13 cellular contexts compared by ENCODE assay signal in the genomic region with DNA sequence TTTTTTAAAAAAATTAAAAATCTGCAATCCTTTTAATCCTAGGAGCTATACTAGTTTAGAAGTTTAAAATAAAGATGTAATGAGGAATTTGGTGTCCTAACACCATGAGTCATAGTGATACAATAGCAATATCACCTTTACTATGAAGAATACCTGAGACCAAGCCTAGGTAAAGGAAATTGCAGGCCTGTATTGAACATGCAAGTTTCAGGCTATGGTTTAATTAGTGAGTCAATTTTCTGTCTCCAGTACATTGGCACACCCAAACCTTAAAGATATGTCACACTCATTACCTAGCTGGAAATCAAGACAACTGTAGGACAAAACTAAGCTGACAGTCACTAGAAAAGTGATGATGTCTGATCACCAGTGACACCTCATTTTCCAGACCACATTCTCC. TPM values are rescaled to one million over a fixed set of nuclear protein-coding genes. Genes with fewer than 3 reads are reported as not detected.
DNase-seq lines count a peak whose midpoint lies in the region; ATAC-seq, FAIRE-seq and TF ChIP-seq lines count a peak whose summit lies in the region.
"Not testable (repeated sequence)": the region's sequence is repeated elsewhere in the genome, so short reads cannot be mapped to it uniquely, and the experiment has no call there.
"Had no signal": no experiment of that assay in that cellular context is flagged by ENCODE, and none has a peak within 500 bp of the region (broad histone marks: within the 10 kb centered on the region; RNA-seq: fewer than 3 reads in every experiment).

No MANE protein-coding gene starts in this region.

- H3K4me1 Mint-ChIP-seq in activated CD4-positive, alpha-beta memory T cell treated with anti-CD3 and anti-CD28 coated beads for 36 hours (ENCODE audit: low read depth) = peaks cover 48% of the 10 kb centered on the region
- H3K4me1 Mint-ChIP-seq in activated naive CD4-positive, alpha-beta T cell treated with anti-CD3 and anti-CD28 coated beads for 36 hours (ENCODE audit: low read depth) = peaks cover 45% of the 10 kb centered on the region
- peaks cover 55% of the 10 kb centered on the region for H3K4me1 Mint-ChIP-seq in stimulated activated naive CD8-positive, alpha-beta T cell treated with anti-CD3 and anti-CD28 coated beads, Interleukin-15, Interleukin-2, amounts not matched to agents 100 ng/mL and 50 ng/mL, for 24 hours (ENCODE audit: low read depth)

- H3K4me3 ChIP-seq in PC-9; bronchial epithelial cell (ENCODE audit: low read depth, low read length); mucosa of rectum (ENCODE audit: low read length in 2 of 2): not testable (repeated sequence)

- H3K27me3 Mint-ChIP-seq in activated CD4-positive, alpha-beta memory T cell treated with anti-CD3 and anti-CD28 coated beads for 36 hours; activated naive CD4-positive, alpha-beta T cell treated with anti-CD3 and anti-CD28 coated beads for 36 hours (ENCODE audit: low read depth); stimulated activated naive CD8-positive, alpha-beta T cell treated with anti-CD3 and anti-CD28 coated beads, Interleukin-15, Interleukin-2, amounts not matched to agents 100 ng/mL and 50 ng/mL, for 24 hours: not testable (repeated sequence)

- TF ChIP-seq CTCF in D721Med (IDR thresholded peaks at IDR 0.05; ENCODE audit: insufficient read depth, missing control alignments); PC-9 (conservative IDR thresholded peaks at IDR 0.05); bronchial epithelial cell (IDR thresholded peaks at IDR 0.05; ENCODE audit: insufficient read depth, low read length, severe bottlenecking): not testable (repeated sequence)

- intact Hi-C loops in PC-9 (cut with micrococcal nuclease; ENCODE audit: unreplicated experiment) = loop anchor here (10.0 kb wide), 1 partner anchor 608 kb away; no protein-coding TSS in a partner anchor
- intact Hi-C loops in activated CD4-positive, alpha-beta memory T cell treated with anti-CD3 and anti-CD28 coated beads for 36 hours (cut with micrococcal nuclease); activated naive CD4-positive, alpha-beta T cell treated with anti-CD3 and anti-CD28 coated beads for 36 hours (cut with micrococcal nuclease): not testable (repeated sequence)

- peak; percentile 6 for FAIRE-seq in D721Med (lab: Jason Lieb, UNC)
- FAIRE-seq in bronchial epithelial cell (lab: Jason Lieb, UNC) = peak; percentile 98

- CTCF ChIA-PET in PC-9 (lab: Charles Lee) = interaction anchor here (1.1 kb wide), 1 partner anchor 91 kb away, joined by 3 read pairs; no protein-coding TSS in a partner anchor
- CTCF ChIA-PET in activated CD4-positive, alpha-beta memory T cell treated with anti-CD3 and anti-CD28 coated beads for 36 hours (lab: Charles Lee) = interaction anchor here (0.6 kb wide), 1 partner anchor 90 kb away, joined by 3 read pairs; no protein-coding TSS in a partner anchor
- CTCF ChIA-PET in activated naive CD4-positive, alpha-beta T cell treated with anti-CD3 and anti-CD28 coated beads for 36 hours (lab: Charles Lee) = interaction anchor here (1.2 to 4.1 kb wide), 2 partner anchors 28 to 91 kb away, joined by 4 to 20 read pairs; no protein-coding TSS in a partner anchor

- H3K9me2 ChIP-seq in PC-9 (ENCODE audit: insufficient read depth) = not testable (repeated sequence)

- not testable (repeated sequence) for H4K20me1 ChIP-seq in PC-9 (ENCODE audit: insufficient read depth)

- H3F3A ChIP-seq in PC-9 (ENCODE audit: insufficient read depth, low read depth) = peaks cover 58% of the 10 kb centered on the region

- ATAC-seq in esophagus mucosa = peak; percentile 75

- H3K9me3 ChIP-seq in PC-9 (ENCODE audit: insufficient read depth, low read depth); mucosa of rectum (ENCODE audit: control insufficient read depth in 2 of 2, low read length in 2 of 2): not testable (repeated sequence)

- POLR2A ChIA-PET in PC-9 (lab: Charles Lee; ENCODE audit: unreplicated experiment) = interaction anchor here (0.6 to 1.2 kb wide), 3 partner anchors 10 to 631 kb away, joined by 3 to 5 read pairs (median 4); no protein-coding TSS in a partner anchor
- POLR2A ChIA-PET in activated CD4-positive, alpha-beta memory T cell treated with anti-CD3 and anti-CD28 coated beads for 36 hours (lab: Charles Lee) = interaction anchor here (1.5 kb wide), 1 partner anchor 41 kb away, joined by 3 read pairs; no protein-coding TSS in a partner anchor

- not testable (repeated sequence) for DNase-seq in D721Med (ENCODE audit: insufficient read length, low spot score); activated CD4-positive, alpha-beta memory T cell treated with anti-CD3 and anti-CD28 coated beads for 36 hours; activated naive CD4-positive, alpha-beta T cell treated with anti-CD3 and anti-CD28 coated beads for 36 hours
- DNase-seq in PC-9 (peak in 1 of 2 experiments; percentile 90), bronchial epithelial cell (ENCODE audit: low read depth) (peak; percentile 87)

- not testable (repeated sequence) for H3K9me3 Mint-ChIP-seq in activated CD4-positive, alpha-beta memory T cell treated with anti-CD3 and anti-CD28 coated beads for 36 hours; activated naive CD4-positive, alpha-beta T cell treated with anti-CD3 and anti-CD28 coated beads for 36 hours; stimulated activated naive CD8-positive, alpha-beta T cell treated with anti-CD3 and anti-CD28 coated beads, Interleukin-15, Interleukin-2, amounts not matched to agents 100 ng/mL and 50 ng/mL, for 24 hours

- BruUV-seq in PC-9 (replicated peaks; lab: Mats Ljungman, UMichigan) = not testable (repeated sequence)

- H3K27me3 ChIP-seq in PC-9 (ENCODE audit: insufficient read depth, low read depth); bronchial epithelial cell (ENCODE audit: control insufficient read depth, insufficient read depth, low read length); mucosa of rectum (ENCODE audit: control insufficient read depth in 2 of 2, insufficient read depth in 2 of 2, low read length in 2 of 2): not testable (repeated sequence)

- H3K27ac Mint-ChIP-seq in activated CD4-positive, alpha-beta memory T cell treated with anti-CD3 and anti-CD28 coated beads for 36 hours = peak overlapping the region; percentile 53
- peak overlapping the region; percentile 58 for H3K27ac Mint-ChIP-seq in activated naive CD4-positive, alpha-beta T cell treated with anti-CD3 and anti-CD28 coated beads for 36 hours
- H3K27ac Mint-ChIP-seq in stimulated activated naive CD8-positive, alpha-beta T cell treated with anti-CD3 and anti-CD28 coated beads, Interleukin-15, Interleukin-2, amounts not matched to agents 100 ng/mL and 50 ng/mL, for 24 hours = peak overlapping the region; percentile 80

- H3K4me3 Mint-ChIP-seq in activated CD4-positive, alpha-beta memory T cell treated with anti-CD3 and anti-CD28 coated beads for 36 hours; activated naive CD4-positive, alpha-beta T cell treated with anti-CD3 and anti-CD28 coated beads for 36 hours; stimulated activated naive CD8-positive, alpha-beta T cell treated with anti-CD3 and anti-CD28 coated beads, Interleukin-15, Interleukin-2, amounts not matched to agents 100 ng/mL and 50 ng/mL, for 24 hours: not testable (repeated sequence)

- not testable (repeated sequence) for H3K36me3 ChIP-seq in PC-9 (ENCODE audit: low read depth); bronchial epithelial cell (ENCODE audit: control insufficient read depth, insufficient read depth, low read length); mucosa of rectum (ENCODE audit: control insufficient read depth in 2 of 2, insufficient read depth in 2 of 2, low read length in 2 of 2)

- H3K36me3 Mint-ChIP-seq in activated CD4-positive, alpha-beta memory T cell treated with anti-CD3 and anti-CD28 coated beads for 36 hours; activated naive CD4-positive, alpha-beta T cell treated with anti-CD3 and anti-CD28 coated beads for 36 hours (ENCODE audit: low read depth); stimulated activated naive CD8-positive, alpha-beta T cell treated with anti-CD3 and anti-CD28 coated beads, Interleukin-15, Interleukin-2, amounts not matched to agents 100 ng/mL and 50 ng/mL, for 24 hours (ENCODE audit: low read depth): not testable (repeated sequence)

- not testable (repeated sequence) for H2AFZ ChIP-seq in PC-9

- peaks cover 68% of the 10 kb centered on the region for H3K4me1 ChIP-seq in PC-9 (replicated peaks; ENCODE audit: insufficient read depth)
- peaks cover 24 to 29% of the 10 kb centered on the region in 2 donors for H3K4me1 ChIP-seq in mucosa of rectum (ENCODE audit: control insufficient read depth in 2 of 2, insufficient read depth in 2 of 2, low read length in 2 of 2)

- H3K9ac ChIP-seq in mucosa of rectum (ENCODE audit: low read depth in 1 of 2, low read length in 2 of 2) = not testable (repeated sequence)

- peak overlapping the region; percentile 57 for H3K4me2 ChIP-seq in PC-9

- peak overlapping the region; percentile 98 for H3K27ac ChIP-seq in PC-9
- peak overlapping the region; percentile 16 to 55 for H3K27ac ChIP-seq in mucosa of rectum (ENCODE audit: low read depth in 2 of 2, low read length in 2 of 2)

- not testable (repeated sequence) for H3K79me2 ChIP-seq in PC-9 (ENCODE audit: low read depth)

RNA-seq across cellular contexts. Expression of a gene that starts 6.7 kb away (rescaled TPM):
- total RNA-seq in PC-9 (2021) (119 and 185 TPM in 2 replicates), bronchial epithelial cell (762 and 1,034 TPM in 2 replicates), esophagus mucosa (204 TPM)
- 100 to 1,000 TPM; 115 to 121 TPM for total RNA-seq in activated CD4-positive, alpha-beta memory T cell treated with anti-CD3 and anti-CD28 coated beads for 36 hours
- total RNA-seq in activated naive CD4-positive, alpha-beta T cell treated with anti-CD3 and anti-CD28 coated beads for 36 hours = 10 to 100 TPM; 46.9 to 48.2 TPM

RNA-seq across cellular contexts. Expression of a gene that starts 47.0 kb away (rescaled TPM):
- 0.90 and 2.5 TPM in 2 replicates for total RNA-seq in PC-9 (2021)
- under 1 TPM; 0.71 to 0.90 TPM for total RNA-seq in activated CD4-positive, alpha-beta memory T cell treated with anti-CD3 and anti-CD28 coated beads for 36 hours
- total RNA-seq in activated naive CD4-positive, alpha-beta T cell treated with anti-CD3 and anti-CD28 coated beads for 36 hours = under 1 TPM; 0.29 to 0.44 TPM
- 0.53 and 2.4 TPM in 2 replicates for total RNA-seq in bronchial epithelial cell
- total RNA-seq in esophagus mucosa = 1.00 TPM
- total RNA-seq: CD4-positive, alpha-beta memory T cell; GM12878; Right ventricle myocardium superior had no signal

RNA-seq across cellular contexts. Expression of a gene that starts 53.5 kb away (rescaled TPM):
- 0.24 TPM in 1 of 2 replicates, not detected in the other for total RNA-seq in PC-9 (2021)
- total RNA-seq in activated CD4-positive, alpha-beta memory T cell treated with anti-CD3 and anti-CD28 coated beads for 36 hours = not detected
- total RNA-seq in activated naive CD4-positive, alpha-beta T cell treated with anti-CD3 and anti-CD28 coated beads for 36 hours = not detected
- total RNA-seq in bronchial epithelial cell = 0.51 and 0.79 TPM in 2 replicates
- total RNA-seq in esophagus mucosa = not detected
- total RNA-seq: CD4-positive, alpha-beta memory T cell; GM12878; LHCN-M2; Right ventricle myocardium superior; RPMI7951 had no signal
